Comparison of ENCODE assay signal across 1 cellular context in genomic region chr3:177197041-177197933, GRCh38.
TF ChIP-seq lines count a peak whose summit lies in the region.

Gene TBL1XR1 (minus strand): TSS chr3:177197482. CDS start chr3:177064977, 132,505 bp downstream.

TF ChIP-seq in HepG2, 621 proteins besides CTCF, POLR2A, EP300 and RAD21 (continued from another document and continues in another):
- no peak for TF ChIP-seq TFAP4 (IDR thresholded peaks at IDR 0.05; ENCODE audit: borderline replicate concordance, low read depth)
- TF ChIP-seq ZNF562 (CRISPR knock-in tag; IDR thresholded peaks at IDR 0.05; ENCODE audit: borderline replicate concordance) = no peak
- no peak for TF ChIP-seq ZNF33A (CRISPR knock-in tag; IDR thresholded peaks at IDR 0.05; ENCODE audit: borderline replicate concordance)
- no peak for TF ChIP-seq ZNF318 (CRISPR knock-in tag; IDR thresholded peaks at IDR 0.05)
- TF ChIP-seq ZNF782 (CRISPR knock-in tag; IDR thresholded peaks at IDR 0.05; ENCODE audit: borderline replicate concordance) = no peak
- TF ChIP-seq ZNF281 (CRISPR knock-in tag; IDR thresholded peaks at IDR 0.05; ENCODE audit: borderline replicate concordance) = peak; percentile 80
- TF ChIP-seq ZNF432 (CRISPR knock-in tag; IDR thresholded peaks at IDR 0.05; ENCODE audit: borderline replicate concordance) = no peak
- TF ChIP-seq CCAR2 (optimal IDR thresholded peaks at IDR 0.05; ENCODE audit: low read depth, low read length) = no peak
- no peak for TF ChIP-seq PAF1 (CRISPR knock-in tag; IDR thresholded peaks at IDR 0.05)
- TF ChIP-seq TEAD3 (CRISPR knock-in tag; optimal IDR thresholded peaks at IDR 0.05; ENCODE audit: borderline replicate concordance) = no peak
- TF ChIP-seq ZNF44 (CRISPR knock-in tag; IDR thresholded peaks at IDR 0.05) = no peak
- no peak for TF ChIP-seq HDAC2 (CRISPR knock-in tag; IDR thresholded peaks at IDR 0.05)
- TF ChIP-seq ZNF329 (CRISPR knock-in tag; IDR thresholded peaks at IDR 0.05; ENCODE audit: low read depth) = no peak
- 0 out of 2 replicates have a peak, but pooled peaks have one; percentile 17 for TF ChIP-seq PCBP1 (IDR thresholded peaks at IDR 0.05; ENCODE audit: borderline replicate concordance, low read depth, low read length)
- no peak for TF ChIP-seq RFX3 (CRISPR knock-in tag; IDR thresholded peaks at IDR 0.05)
- TF ChIP-seq MEIS2 (CRISPR knock-in tag; IDR thresholded peaks at IDR 0.05) = no peak
- TF ChIP-seq SOX6 (IDR thresholded peaks at IDR 0.05) = no peak
- TF ChIP-seq SOX6 (CRISPR knock-in tag; IDR thresholded peaks at IDR 0.05) = 0 out of 2 replicates have a peak, but pooled peaks have one; percentile 9
- no peak for TF ChIP-seq THAP7 (CRISPR knock-in tag; IDR thresholded peaks at IDR 0.05)
- no peak for TF ChIP-seq ZBTB8A (CRISPR knock-in tag; IDR thresholded peaks at IDR 0.05; ENCODE audit: borderline replicate concordance, low read depth)
- no peak for TF ChIP-seq ASH2L (IDR thresholded peaks at IDR 0.05; ENCODE audit: insufficient read length, low read depth, low read length)
- no peak for TF ChIP-seq ZNF343 (CRISPR knock-in tag; IDR thresholded peaks at IDR 0.05)
- TF ChIP-seq ZNF713 (CRISPR knock-in tag; IDR thresholded peaks at IDR 0.05) = no peak
- no peak for TF ChIP-seq PAWR (CRISPR knock-in tag; IDR thresholded peaks at IDR 0.05; ENCODE audit: borderline replicate concordance)
- TF ChIP-seq ZNF574 (CRISPR knock-in tag; IDR thresholded peaks at IDR 0.05) = peak; percentile 51
- no peak for TF ChIP-seq CHD4 (IDR thresholded peaks at IDR 0.05; ENCODE audit: borderline replicate concordance, low read length)
- TF ChIP-seq ZNF138 (CRISPR knock-in tag; IDR thresholded peaks at IDR 0.05; ENCODE audit: low read depth) = no peak
- TF ChIP-seq TARDBP (CRISPR knock-in tag; IDR thresholded peaks at IDR 0.05) = no peak
- TF ChIP-seq ERF (CRISPR knock-in tag; IDR thresholded peaks at IDR 0.05) = no peak
- no peak for TF ChIP-seq ZBTB7B (CRISPR knock-in tag; IDR thresholded peaks at IDR 0.05)
- no peak for TF ChIP-seq RNF219 (CRISPR knock-in tag; IDR thresholded peaks at IDR 0.05)
- no peak for TF ChIP-seq ZNF513 (CRISPR knock-in tag; conservative IDR thresholded peaks at IDR 0.05)
- no peak for TF ChIP-seq ZNF704 (CRISPR knock-in tag; IDR thresholded peaks at IDR 0.05; ENCODE audit: borderline replicate concordance)
- no peak for TF ChIP-seq THAP8 (CRISPR knock-in tag; IDR thresholded peaks at IDR 0.05; ENCODE audit: borderline replicate concordance)
- no peak for TF ChIP-seq MIER2 (CRISPR knock-in tag; IDR thresholded peaks at IDR 0.05)
- TF ChIP-seq ZBTB44 (CRISPR knock-in tag; IDR thresholded peaks at IDR 0.05) = no peak
- TF ChIP-seq SKI (IDR thresholded peaks at IDR 0.05; ENCODE audit: partially characterized antibody) = no peak
